ENCODE assay signal across 1 cellular context in genomic region chr19:40080289-40080688, GRCh38.
TF ChIP-seq lines count a peak whose summit lies in the region.

No MANE protein-coding gene starts in this region.

TF ChIP-seq in SK-N-SH, 30 proteins besides CTCF, POLR2A, EP300 and RAD21 (continued from another document):
- TF ChIP-seq EZH2phosphoT487 (IDR thresholded peaks at IDR 0.05; ENCODE audit: borderline replicate concordance, low read depth) = no peak
- no peak for TF ChIP-seq FOSL2 (IDR thresholded peaks at IDR 0.05; ENCODE audit: borderline replicate concordance, low read depth)
- TF ChIP-seq USF1 (IDR thresholded peaks at IDR 0.05; ENCODE audit: borderline replicate concordance, low read depth) = no peak
- no peak for TF ChIP-seq POLR2AphosphoS5 (IDR thresholded peaks at IDR 0.05; ENCODE audit: low read depth, low read length)
- TF ChIP-seq JUND (IDR thresholded peaks at IDR 0.05) = no peak
